In genomic region chr1:198773030-198773429, GRCh38 we compare ENCODE assay signal across 23 cellular contexts.
DNase-seq lines count a peak whose midpoint lies in the region; ATAC-seq and TF ChIP-seq lines count a peak whose summit lies in the region.
"Had no signal": no experiment of that assay in that cellular context is flagged by ENCODE, and none has a peak within 500 bp of the region (broad histone marks: within the 10 kb centered on the region; RNA-seq: fewer than 3 reads in every experiment).

No MANE protein-coding gene starts in this region.

- no peak overlapping the region for H3K9ac ChIP-seq in BLaER1
- H3K9ac ChIP-seq: SK-N-SH had no signal

- intact Hi-C loops in heart left ventricle (cut with DNase I): loop anchor here in 6 of 10 donors (5.0 to 10.0 kb wide), 4 partner anchors 162 to 472 kb away; no protein-coding TSS in a partner anchor

- H3K36me3 Mint-ChIP-seq in osteocyte (ENCODE audit: unreplicated experiment): peaks cover 2% of the 10 kb centered on the region
- H3K36me3 Mint-ChIP-seq: CD4-positive, alpha-beta memory T cell had no signal

- in situ Hi-C loops in brain microvascular endothelial cell (cut with HindIII; ENCODE audit: low pct_ligation_motif_present, low sequenced_read_pairs): no loop called here

- WGBS in heart left ventricle, 4 donors: 68 to 80% (median 73%) methylated on average over 1 of the region's 1 CpG

- ATAC-seq in heart left ventricle: no peak
- ATAC-seq: HCT116, HepG2, Panc1 had no signal

- H3K4me1 Mint-ChIP-seq in osteocyte (ENCODE audit: unreplicated experiment): peaks cover 28% of the 10 kb centered on the region

- H3K9me3 Mint-ChIP-seq in osteocyte (ENCODE audit: unreplicated experiment): peaks cover 4% of the 10 kb centered on the region
- H3K9me3 Mint-ChIP-seq: CD4-positive, alpha-beta memory T cell had no signal

- H3K27ac Mint-ChIP-seq in osteocyte (ENCODE audit: unreplicated experiment): peak overlapping the region; percentile 12
- H3K27ac Mint-ChIP-seq: CD4-positive, alpha-beta memory T cell had no signal

- peak overlapping the region; percentile 38; the same call in 1 of the 2 replicates for H3K4me2 ChIP-seq in BLaER1
- H3K4me2 ChIP-seq: SK-N-SH had no signal

- TF ChIP-seq CTCF in brain microvascular endothelial cell (IDR thresholded peaks at IDR 0.05; ENCODE audit: low read depth, low read length, missing control alignments) (no peak), osteocyte (IDR thresholded peaks at IDR 0.05) (no peak), heart left ventricle (IDR thresholded peaks at IDR 0.05) (no peak)

- DNase-seq in brain microvascular endothelial cell: no peak
- DNase-seq in osteocyte (ENCODE audit: extremely low spot score, unreplicated experiment): no peak
- no peak for DNase-seq in NCI-H748 treated with DMSO at 0.1 percent for 48 hours (lab: John Stamatoyannopoulos, UW)
- DNase-seq in heart left ventricle: no peak
- no peak for DNase-seq in SJCRH30
- DNase-seq: C1 segment of cervical spinal cord, COR-L47, EL, GDM1, MM.1S, NCI-H2029, NCI-H446 treated with DMSO at 0.1 percent for 48 hours, NCI-H526 treated with DMSO at 0.1 percent for 48 hours, SHP77 treated with DMSO at 0.1 percent for 48 hours, SK-N-SH, SW 1271 had no signal

- no peak overlapping the region for H3K27ac ChIP-seq in BLaER1
- peak overlapping the region; percentile 4 for H3K27ac ChIP-seq in KOPT-K1 (ENCODE audit: low read depth, low read length, poor library complexity, severe bottlenecking)
- H3K27ac ChIP-seq in brain microvascular endothelial cell: peak overlapping the region; percentile 8
- H3K27ac ChIP-seq in heart left ventricle: no peak overlapping the region
- no peak overlapping the region for H3K27ac ChIP-seq in SJCRH30
- H3K27ac ChIP-seq: RWPE1 had no signal

- no peak overlapping the region for H3K4me3 Mint-ChIP-seq in osteocyte (ENCODE audit: unreplicated experiment)
- H3K4me3 Mint-ChIP-seq: CD4-positive, alpha-beta memory T cell had no signal

- H3K4me1 ChIP-seq in BLaER1 (peaks cover 20% of the 10 kb centered on the region), heart left ventricle (peaks cover 0 to 34% (median 0%) of the 10 kb centered on the region in 12 donors), SJCRH30 (no peaks in the 10 kb centered on the region)

- H3K27me3 ChIP-seq in BLaER1 (no peaks in the 10 kb centered on the region), brain microvascular endothelial cell (replicated peaks) (no peaks in the 10 kb centered on the region), heart left ventricle (no peaks in the 10 kb centered on the region), SJCRH30 (no peaks in the 10 kb centered on the region)

- H3K36me3 ChIP-seq in BLaER1: no peaks in the 10 kb centered on the region
- no peaks in the 10 kb centered on the region for H3K36me3 ChIP-seq in KOPT-K1 (ENCODE audit: insufficient read depth, low read length)
- no peaks in the 10 kb centered on the region for H3K36me3 ChIP-seq in brain microvascular endothelial cell (replicated peaks)
- H3K36me3 ChIP-seq in heart left ventricle: no peaks in the 10 kb centered on the region
- H3K36me3 ChIP-seq in SJCRH30: no peaks in the 10 kb centered on the region

- no peaks in the 10 kb centered on the region for H4K20me1 ChIP-seq in BLaER1

- TF ChIP-seq POLR2A in heart left ventricle (IDR thresholded peaks at IDR 0.05): no peak

- H3K9me3 ChIP-seq in BLaER1 (no peaks in the 10 kb centered on the region), KOPT-K1 (ENCODE audit: insufficient read depth, low read length, poor library complexity, severe bottlenecking) (no peaks in the 10 kb centered on the region), heart left ventricle (no peaks in the 10 kb centered on the region), SJCRH30 (replicated peaks) (no peaks in the 10 kb centered on the region)
- H3K9me3 ChIP-seq: SK-N-SH had no signal

- H3K4me3 ChIP-seq in BLaER1: no peak overlapping the region
- H3K4me3 ChIP-seq in brain microvascular endothelial cell (ENCODE audit: low read depth, low read length): no peak overlapping the region
- H3K4me3 ChIP-seq in heart left ventricle: no peak overlapping the region
- no peak overlapping the region for H3K4me3 ChIP-seq in SJCRH30

- no peaks in the 10 kb centered on the region for H3K27me3 Mint-ChIP-seq in osteocyte (ENCODE audit: unreplicated experiment)

Comparison
In these comparisons a context has a peak if more than half of its experiments do, and no peak if none do; other contexts are left out.
1. H3K27ac ChIP-seq: peak in KOPT-K1 (single experiment) and brain microvascular endothelial cell (single experiment); none in BLaER1 (single experiment), heart left ventricle (0 of 12) and SJCRH30 (single experiment).